8 cellular contexts compared by ENCODE assay signal in genomic region chr1:170929835-170930554, GRCh38. TPM values are rescaled to one million over a fixed set of nuclear protein-coding genes. Genes with fewer than 3 reads are reported as not detected.
DNase-seq lines count a peak whose midpoint lies in the region; ATAC-seq, FAIRE-seq and TF ChIP-seq lines count a peak whose summit lies in the region.
"Had no signal": no experiment of that assay in that cellular context is flagged by ENCODE, and none has a peak within 500 bp of the region (broad histone marks: within the 10 kb centered on the region; RNA-seq: fewer than 3 reads in every experiment).

No MANE protein-coding gene starts in this region.

- H3K4me1 Mint-ChIP-seq in activated T-helper 1 cell treated with anti-CD3 and anti-CD28 coated beads, Interleukin-12 subunit alpha, Interleukin-12 subunit beta, Interleukin-2, Interleukin-4 antibody, amounts not matched to agents 30 ng/mL and 10 ng/mL and 1 ng/mL, durations not matched to agents 14 hours and 24 hours and 36 hours (ENCODE audit: low read depth): no peaks in the 10 kb centered on the region

- peak; percentile 91 for FAIRE-seq in GM19239 (lab: Jason Lieb, UNC)
- FAIRE-seq: colon had no signal

- ATAC-seq in HG03135 (IDR thresholded peaks at IDR 0.05; ENCODE audit: unreplicated experiment): peak; percentile 92
- peak; percentile 96 to 97 for ATAC-seq in left cardiac atrium

- no peak overlapping the region for H3K27ac ChIP-seq in DOHH2 (ENCODE audit: low read depth, low read length)

- H3K4me3 Mint-ChIP-seq in activated T-helper 1 cell treated with anti-CD3 and anti-CD28 coated beads, Interleukin-12 subunit alpha, Interleukin-12 subunit beta, Interleukin-2, Interleukin-4 antibody, amounts not matched to agents 30 ng/mL and 10 ng/mL and 1 ng/mL, durations not matched to agents 14 hours and 24 hours and 36 hours: no peak overlapping the region

- DNase-seq in GM19239 (ENCODE audit: insufficient read length, low spot score) (peak; percentile 36), NCI-H2171 (lab: John Stamatoyannopoulos, UW) (peak; percentile 19), left cardiac atrium (no peak), renal cortical epithelial cell (ENCODE audit: low read depth) (peak; percentile 53)
- peak; percentile 8 for DNase-seq in activated T-helper 1 cell treated with anti-CD3 and anti-CD28 coated beads, Interleukin-12 subunit alpha, Interleukin-12 subunit beta, Interleukin-2, Interleukin-4 antibody, amounts not matched to agents 30 ng/mL and 10 ng/mL and 1 ng/mL, durations not matched to agents 14 hours and 24 hours and 36 hours (ENCODE audit: low spot score)

- peaks cover 4% of the 10 kb centered on the region; the same call in 1 of the 2 replicates for H3K4me1 ChIP-seq in DOHH2 (ENCODE audit: control insufficient read depth, low read length)

- no peak overlapping the region for H3K4me3 ChIP-seq in DOHH2 (ENCODE audit: low read length)

- no peaks in the 10 kb centered on the region for H3K79me2 ChIP-seq in DOHH2 (ENCODE audit: control insufficient read depth, low read length)

- H3K27me3 ChIP-seq in DOHH2 (ENCODE audit: control insufficient read depth, low read length): no peaks in the 10 kb centered on the region

- H3K27me3 Mint-ChIP-seq in activated T-helper 1 cell treated with anti-CD3 and anti-CD28 coated beads, Interleukin-12 subunit alpha, Interleukin-12 subunit beta, Interleukin-2, Interleukin-4 antibody, amounts not matched to agents 30 ng/mL and 10 ng/mL and 1 ng/mL, durations not matched to agents 14 hours and 24 hours and 36 hours (ENCODE audit: insufficient read depth): peaks cover 4% of the 10 kb centered on the region

- H3K9me3 Mint-ChIP-seq in activated T-helper 1 cell treated with anti-CD3 and anti-CD28 coated beads, Interleukin-12 subunit alpha, Interleukin-12 subunit beta, Interleukin-2, Interleukin-4 antibody, amounts not matched to agents 30 ng/mL and 10 ng/mL and 1 ng/mL, durations not matched to agents 14 hours and 24 hours and 36 hours: no peaks in the 10 kb centered on the region

- no peaks in the 10 kb centered on the region for H4K20me1 ChIP-seq in DOHH2 (ENCODE audit: control insufficient read depth, insufficient read depth, low read depth, low read length)

- intact Hi-C loops in activated T-helper 1 cell treated with anti-CD3 and anti-CD28 coated beads, Interleukin-12 subunit alpha, Interleukin-12 subunit beta, Interleukin-2, Interleukin-4 antibody, amounts not matched to agents 30 ng/mL and 10 ng/mL and 1 ng/mL, durations not matched to agents 14 hours and 24 hours and 36 hours (cut with micrococcal nuclease): loop anchor here (1.0 kb wide), 2 partner anchors 241 to 1001 kb away; no protein-coding TSS in a partner anchor
- intact Hi-C loops in left cardiac atrium (cut with DNase I): no loop called here

- H3K36me3 Mint-ChIP-seq in activated T-helper 1 cell treated with anti-CD3 and anti-CD28 coated beads, Interleukin-12 subunit alpha, Interleukin-12 subunit beta, Interleukin-2, Interleukin-4 antibody, amounts not matched to agents 30 ng/mL and 10 ng/mL and 1 ng/mL, durations not matched to agents 14 hours and 24 hours and 36 hours (ENCODE audit: low read depth): no peaks in the 10 kb centered on the region

- H3F3A ChIP-seq in DOHH2 (ENCODE audit: control insufficient read depth, insufficient read depth): no peaks in the 10 kb centered on the region

- H3K4me2 ChIP-seq in DOHH2 (ENCODE audit: low read length): no peak overlapping the region

- H3K36me3 ChIP-seq in DOHH2 (ENCODE audit: control insufficient read depth, low read length): no peaks in the 10 kb centered on the region

- H3K9me3 ChIP-seq in DOHH2 (ENCODE audit: control insufficient read depth, insufficient read depth, low read length): no peaks in the 10 kb centered on the region

- no peak overlapping the region for H3K27ac Mint-ChIP-seq in activated T-helper 1 cell treated with anti-CD3 and anti-CD28 coated beads, Interleukin-12 subunit alpha, Interleukin-12 subunit beta, Interleukin-2, Interleukin-4 antibody, amounts not matched to agents 30 ng/mL and 10 ng/mL and 1 ng/mL, durations not matched to agents 14 hours and 24 hours and 36 hours

- TF ChIP-seq CTCF in DOHH2 (IDR thresholded peaks at IDR 0.05; ENCODE audit: low read depth, low read length, poor library complexity, severe bottlenecking): peak; percentile 80

- H3K9me2 ChIP-seq in DOHH2 (replicated peaks; ENCODE audit: control insufficient read depth, low read length): no peaks in the 10 kb centered on the region

RNA-seq across cellular contexts. Expression of gene MROH9, which starts 5.3 kb away (rescaled TPM):
- not detected in 2 replicates for total RNA-seq in activated T-helper 1 cell treated with anti-CD3 and anti-CD28 coated beads, Interleukin-12 subunit alpha, Interleukin-12 subunit beta, Interleukin-2, Interleukin-4 antibody, amounts not matched to agents 30 ng/mL and 10 ng/mL and 1 ng/mL, durations not matched to agents 14 hours and 24 hours and 36 hours
- total RNA-seq in left cardiac atrium: not detected
- not detected in 2 replicates for total RNA-seq in renal cortical epithelial cell
